In genomic region chr5:34968258-34968657, GRCh38 we compare ENCODE assay signal across 37 cellular contexts.
"Had no signal": no experiment of that assay in that cellular context is flagged by ENCODE, and none has a peak within 500 bp of the region (broad histone marks: within the 10 kb centered on the region; RNA-seq: fewer than 3 reads in every experiment).

No MANE protein-coding gene starts in this region.

- H3K27me3 Mint-ChIP-seq: activated CD4-positive, alpha-beta memory T cell treated with anti-CD3 and anti-CD28 coated beads, Interleukin-2, amount 10 ng/mL, durations not matched to agents 7 days and 5 days; activated CD4-positive, alpha-beta T cell treated with anti-CD3 and anti-CD28 coated beads for 36 hours; activated CD4-positive, alpha-beta T cell treated with anti-CD3 and anti-CD28 coated beads, Interleukin-2, amount 10 ng/mL, durations not matched to agents 7 days and 5 days; activated CD8-positive, alpha-beta memory T cell treated with anti-CD3 and anti-CD28 coated beads, Interleukin-2, amount 10 ng/mL, durations not matched to agents 7 days and 5 days; activated naive CD4-positive, alpha-beta T cell treated with anti-CD3 and anti-CD28 coated beads, Interleukin-2, amount 10 ng/mL, durations not matched to agents 7 days and 5 days; activated naive CD4-positive, alpha-beta T cell treated with anti-CD3 and anti-CD28 coated beads, Interleukin-2, amount 50 U/mL, for 24 hours; activated naive CD8-positive, alpha-beta T cell; activated naive CD8-positive, alpha-beta T cell treated with anti-CD3 and anti-CD28 coated beads, Interleukin-2, amount 10 ng/mL, durations not matched to agents 7 days and 5 days; activated naive CD8-positive, alpha-beta T cell treated with anti-CD3 and anti-CD28 coated beads, Interleukin-2, amount 50 U/mL, for 24 hours; activated T-cell treated with anti-CD3 and anti-CD28 coated beads, Interleukin-2, amount 50 U/mL, for 24 hours had no signal

- DNase-seq: activated CD4-positive, alpha-beta memory T cell treated with anti-CD3 and anti-CD28 coated beads, Interleukin-2, amount 10 ng/mL, durations not matched to agents 7 days and 5 days; activated CD4-positive, alpha-beta T cell treated with anti-CD3 and anti-CD28 coated beads for 1 hour; activated CD4-positive, alpha-beta T cell treated with anti-CD3 and anti-CD28 coated beads for 36 hours; activated CD4-positive, alpha-beta T cell treated with anti-CD3 and anti-CD28 coated beads for 48 hours; activated CD4-positive, alpha-beta T cell treated with anti-CD3 and anti-CD28 coated beads, Interleukin-2, amount 10 ng/mL, durations not matched to agents 7 days and 5 days; activated CD4-positive, alpha-beta T cell treated with anti-CD3 and anti-CD28 coated beads, Interleukin-2, amount 50 U/mL, for 48 hours; activated CD4-positive, CD25-positive, alpha-beta regulatory T cell; activated CD8-positive, alpha-beta memory T cell treated with anti-CD3 and anti-CD28 coated beads for 24 hours; activated CD8-positive, alpha-beta memory T cell treated with anti-CD3 and anti-CD28 coated beads, Interleukin-2, amount 10 ng/mL, durations not matched to agents 7 days and 5 days; activated CD8-positive, alpha-beta memory T cell treated with anti-CD3 and anti-CD28 coated beads, Interleukin-2, amount 50 U/mL, for 48 hours; activated CD8-positive, alpha-beta T cell treated with anti-CD3 and anti-CD28 coated beads, Interleukin-2, amount 10 ng/mL, durations not matched to agents 7 days and 5 days; activated effector memory CD4-positive, alpha-beta T cell treated with Interleukin-2 at 50 U/mL for 16 hours; activated gamma-delta T cell; activated naive CD4-positive, alpha-beta T cell treated with anti-CD3 and anti-CD28 coated beads, Interleukin-2, amount 10 ng/mL, durations not matched to agents 7 days and 5 days; activated naive CD4-positive, alpha-beta T cell treated with Interleukin-2 at 50 U/mL for 16 hours; activated naive CD8-positive, alpha-beta T cell treated with anti-CD3 and anti-CD28 coated beads, Interleukin-2, amount 10 ng/mL, durations not matched to agents 7 days and 5 days; activated naive CD8-positive, alpha-beta T cell treated with anti-CD3 and anti-CD28 coated beads, Interleukin-2, amount 50 U/mL, for 24 hours; activated T-cell treated with anti-CD3 and anti-CD28 coated beads, Interleukin-2, amount 50 U/mL, for 24 hours; amygdala; anterior cingulate cortex; body of pancreas; brain microvascular endothelial cell; central memory CD4-positive, alpha-beta T cell; T-helper 1 cell; T-helper 2 cell; T-helper 9 cell had no signal

- H3K4me1 Mint-ChIP-seq: activated CD4-positive, alpha-beta memory T cell treated with anti-CD3 and anti-CD28 coated beads, Interleukin-2, amount 10 ng/mL, durations not matched to agents 7 days and 5 days; activated CD4-positive, alpha-beta T cell treated with anti-CD3 and anti-CD28 coated beads for 36 hours; activated CD4-positive, alpha-beta T cell treated with anti-CD3 and anti-CD28 coated beads, Interleukin-2, amount 10 ng/mL, durations not matched to agents 7 days and 5 days; activated CD8-positive, alpha-beta memory T cell treated with anti-CD3 and anti-CD28 coated beads, Interleukin-2, amount 10 ng/mL, durations not matched to agents 7 days and 5 days; activated naive CD4-positive, alpha-beta T cell treated with anti-CD3 and anti-CD28 coated beads, Interleukin-2, amount 10 ng/mL, durations not matched to agents 7 days and 5 days; activated naive CD4-positive, alpha-beta T cell treated with anti-CD3 and anti-CD28 coated beads, Interleukin-2, amount 50 U/mL, for 24 hours; activated naive CD8-positive, alpha-beta T cell treated with anti-CD3 and anti-CD28 coated beads, Interleukin-2, amount 10 ng/mL, durations not matched to agents 7 days and 5 days; WTC11 had no signal

- H3K27me3 ChIP-seq: ascending aorta, body of pancreas, brain microvascular endothelial cell, breast epithelium had no signal

- H3K36me3 ChIP-seq: ascending aorta, brain microvascular endothelial cell, breast epithelium had no signal

- ATAC-seq: activated CD4-positive, alpha-beta T cell treated with anti-CD3 and anti-CD28 coated beads for 36 hours; activated CD4-positive, CD25-positive, alpha-beta regulatory T cell treated with anti-CD3 and anti-CD28 coated beads, Interleukin-2, amount 50 U/mL, for 24 hours; activated CD8-positive, alpha-beta memory T cell treated with anti-CD3 and anti-CD28 coated beads, Interleukin-2, amount 10 ng/mL, durations not matched to agents 7 days and 5 days; activated CD8-positive, alpha-beta T cell treated with anti-CD3 and anti-CD28 coated beads, Interleukin-2, amount 10 ng/mL, durations not matched to agents 7 days and 5 days; activated naive CD8-positive, alpha-beta T cell treated with anti-CD3 and anti-CD28 coated beads, Interleukin-2, amount 50 U/mL, for 24 hours; body of pancreas; WTC11 had no signal

- H3K4me3 ChIP-seq: ascending aorta, body of pancreas, breast epithelium had no signal

- H3K27ac Mint-ChIP-seq: activated CD4-positive, alpha-beta memory T cell treated with anti-CD3 and anti-CD28 coated beads, Interleukin-2, amount 10 ng/mL, durations not matched to agents 7 days and 5 days; activated CD4-positive, alpha-beta T cell treated with anti-CD3 and anti-CD28 coated beads for 36 hours; activated CD4-positive, alpha-beta T cell treated with anti-CD3 and anti-CD28 coated beads, Interleukin-2, amount 10 ng/mL, durations not matched to agents 7 days and 5 days; activated CD8-positive, alpha-beta memory T cell treated with anti-CD3 and anti-CD28 coated beads, Interleukin-2, amount 10 ng/mL, durations not matched to agents 7 days and 5 days; activated CD8-positive, alpha-beta T cell treated with anti-CD3 and anti-CD28 coated beads, Interleukin-2, amount 10 ng/mL, durations not matched to agents 7 days and 5 days; activated naive CD4-positive, alpha-beta T cell treated with anti-CD3 and anti-CD28 coated beads, Interleukin-2, amount 10 ng/mL, durations not matched to agents 7 days and 5 days; activated naive CD4-positive, alpha-beta T cell treated with anti-CD3 and anti-CD28 coated beads, Interleukin-2, amount 50 U/mL, for 24 hours; activated naive CD8-positive, alpha-beta T cell; activated naive CD8-positive, alpha-beta T cell treated with anti-CD3 and anti-CD28 coated beads, Interleukin-2, amount 10 ng/mL, durations not matched to agents 7 days and 5 days; activated naive CD8-positive, alpha-beta T cell treated with anti-CD3 and anti-CD28 coated beads, Interleukin-2, amount 50 U/mL, for 24 hours; activated T-cell treated with anti-CD3 and anti-CD28 coated beads, Interleukin-2, amount 50 U/mL, for 24 hours; activated T-helper 2 cell treated with anti-CD3 and anti-CD28 coated beads, Interferon-gamma antibody, Interleukin-2, Interleukin-4, amounts not matched to agents 10 μg/mL and 5 μg/mL and 100 μg/mL, durations not matched to agents 14 hours and 24 hours and 36 hours; T-helper 1 cell treated with Interleukin-12 subunit alpha and Interleukin-12 subunit beta and Interleukin-4 antibody, amounts not matched to agents 30 μg/mL and 1 μg/mL, for 36 hours; T-helper 2 cell treated with Interferon-gamma antibody and Interleukin-4, amounts not matched to agents 5 μg/mL and 100 μg/mL, for 36 hours; WTC11 had no signal

- FAIRE-seq: TTC549 had no signal

- H3K27ac ChIP-seq: ascending aorta, body of pancreas, brain microvascular endothelial cell, breast epithelium, VCaP had no signal

- H3K9me3 ChIP-seq: ascending aorta, body of pancreas had no signal

- H3K4me1 ChIP-seq: ascending aorta, body of pancreas, breast epithelium had no signal

- H3K4me3 Mint-ChIP-seq: activated CD4-positive, alpha-beta memory T cell treated with anti-CD3 and anti-CD28 coated beads, Interleukin-2, amount 10 ng/mL, durations not matched to agents 7 days and 5 days; activated CD4-positive, alpha-beta T cell treated with anti-CD3 and anti-CD28 coated beads for 36 hours; activated CD4-positive, alpha-beta T cell treated with anti-CD3 and anti-CD28 coated beads, Interleukin-2, amount 10 ng/mL, durations not matched to agents 7 days and 5 days; activated CD8-positive, alpha-beta memory T cell treated with anti-CD3 and anti-CD28 coated beads, Interleukin-2, amount 10 ng/mL, durations not matched to agents 7 days and 5 days; activated CD8-positive, alpha-beta T cell treated with anti-CD3 and anti-CD28 coated beads, Interleukin-2, amount 10 ng/mL, durations not matched to agents 7 days and 5 days; activated naive CD4-positive, alpha-beta T cell treated with anti-CD3 and anti-CD28 coated beads, Interleukin-2, amount 10 ng/mL, durations not matched to agents 7 days and 5 days; activated naive CD4-positive, alpha-beta T cell treated with anti-CD3 and anti-CD28 coated beads, Interleukin-2, amount 50 U/mL, for 24 hours; activated naive CD8-positive, alpha-beta T cell; activated naive CD8-positive, alpha-beta T cell treated with anti-CD3 and anti-CD28 coated beads, Interleukin-2, amount 10 ng/mL, durations not matched to agents 7 days and 5 days; activated naive CD8-positive, alpha-beta T cell treated with anti-CD3 and anti-CD28 coated beads, Interleukin-2, amount 50 U/mL, for 24 hours; activated T-cell treated with anti-CD3 and anti-CD28 coated beads, Interleukin-2, amount 50 U/mL, for 24 hours; T-helper 1 cell treated with Interleukin-12 subunit alpha and Interleukin-12 subunit beta and Interleukin-4 antibody, amounts not matched to agents 30 μg/mL and 1 μg/mL, for 36 hours; T-helper 2 cell treated with Interferon-gamma antibody and Interleukin-4, amounts not matched to agents 5 μg/mL and 100 μg/mL, for 36 hours; WTC11 had no signal
